In the genomic region with DNA sequence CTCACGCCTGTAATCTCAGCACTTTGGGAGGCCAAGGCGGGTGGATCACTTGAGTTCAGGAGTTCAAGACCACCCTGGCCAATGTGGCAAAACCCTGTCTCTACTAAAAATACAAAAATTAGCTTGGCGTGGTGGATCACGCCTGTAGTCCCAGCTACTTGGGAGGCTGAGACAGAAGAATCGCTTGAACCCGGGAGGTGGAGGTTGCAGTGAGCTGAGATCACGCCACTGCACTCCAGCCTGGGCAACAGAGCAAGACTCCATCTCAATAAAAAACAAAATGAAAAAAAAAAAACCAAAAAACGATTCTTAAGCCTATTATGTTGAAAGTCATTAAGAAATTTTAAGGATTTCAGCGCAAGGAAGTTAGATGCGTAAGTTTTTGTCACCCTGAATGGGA, we compare ENCODE assay signal across 7 cellular contexts. TPM values are rescaled to one million over a fixed set of nuclear protein-coding genes. Genes with fewer than 3 reads are reported as not detected.
DNase-seq lines count a peak whose midpoint lies in the region; ATAC-seq, FAIRE-seq and TF ChIP-seq lines count a peak whose summit lies in the region.
"Not testable (repeated sequence)": the region's sequence is repeated elsewhere in the genome, so short reads cannot be mapped to it uniquely, and the experiment has no call there.

No MANE protein-coding gene starts in this region.

- H3K4me1 ChIP-seq in BLaER1 (peaks cover 70% of the 10 kb centered on the region), DND-41 (ENCODE audit: insufficient read depth, low read length) (peaks cover 35% of the 10 kb centered on the region), astrocyte (ENCODE audit: insufficient read depth, low read length) (peaks cover 27% of the 10 kb centered on the region), esophagus muscularis mucosa (peaks cover 46 to 83% (median 77%) of the 10 kb centered on the region in 4 donors)

- not testable (repeated sequence) for H3K9me3 Mint-ChIP-seq in astrocyte (ENCODE audit: unreplicated experiment); nephron; stimulated activated naive CD8-positive, alpha-beta T cell treated with anti-CD3 and anti-CD28 coated beads, Interleukin-15, amount 100 ng/mL, for 72 hours

- not testable (repeated sequence) for H3K27ac ChIP-seq in BLaER1; DND-41 (ENCODE audit: low read length); astrocyte (ENCODE audit: low read depth, low read length)
- H3K27ac ChIP-seq in RWPE1 (0 out of 2 replicates have a peak overlapping the region, but pooled peaks have one; percentile 57), esophagus muscularis mucosa (replicated peaks in 1 of 4) (peak overlapping the region; percentile 94 to 95 (median 94))

- not testable (repeated sequence) for H3K4me3 ChIP-seq in BLaER1; DND-41 (ENCODE audit: low read depth in 1 of 2, low read length in 2 of 2); astrocyte (ENCODE audit: insufficient read depth, low read depth, low read length); esophagus muscularis mucosa

- CTCF ChIA-PET in RWPE1 (lab: Yijun Ruan, JAX): interaction anchor here (0.6 to 1.0 kb wide), 2 partner anchors 9 to 1845 kb away, joined by 3 read pairs; no protein-coding TSS in a partner anchor

- H4K20me1 ChIP-seq in BLaER1 (peaks cover 77% of the 10 kb centered on the region), DND-41 (ENCODE audit: insufficient read depth, low read length) (peaks cover 64% of the 10 kb centered on the region), astrocyte (ENCODE audit: insufficient read depth, low read length) (peaks cover 69% of the 10 kb centered on the region)

- not testable (repeated sequence) for TF ChIP-seq EP300 in esophagus muscularis mucosa (IDR thresholded peaks at IDR 0.05)

- not testable (repeated sequence) for H3K36me3 Mint-ChIP-seq in astrocyte (ENCODE audit: low read depth, unreplicated experiment); nephron (ENCODE audit: low read depth)

- H3K79me2 ChIP-seq in DND-41 (ENCODE audit: insufficient read depth, low read length) (peaks cover 88% of the 10 kb centered on the region), astrocyte (ENCODE audit: insufficient read depth, low read length) (peaks cover 83% of the 10 kb centered on the region)

- POLR2A ChIA-PET in RWPE1 (lab: Yijun Ruan, JAX; ENCODE audit: low non-redundant PET): interaction anchor here (0.7 kb wide), 1 partner anchor 44 kb away, joined by 4 read pairs; no protein-coding TSS in a partner anchor

- not testable (repeated sequence) for H2AFZ ChIP-seq in DND-41 (ENCODE audit: low read depth, low read length); astrocyte (ENCODE audit: low read depth, low read length)

- H3K4me3 Mint-ChIP-seq in astrocyte (ENCODE audit: unreplicated experiment): peak overlapping the region; percentile 20
- peak overlapping the region in 1 of 3 experiments; percentile 70 for H3K4me3 Mint-ChIP-seq in nephron
- peak overlapping the region; percentile 29 to 95 for H3K4me3 Mint-ChIP-seq in stimulated activated naive CD8-positive, alpha-beta T cell treated with anti-CD3 and anti-CD28 coated beads, Interleukin-15, amount 100 ng/mL, for 72 hours

- H3K27me3 Mint-ChIP-seq in astrocyte (ENCODE audit: low read depth, unreplicated experiment); nephron (ENCODE audit: low read depth); stimulated activated naive CD8-positive, alpha-beta T cell treated with anti-CD3 and anti-CD28 coated beads, Interleukin-15, amount 100 ng/mL, for 72 hours: not testable (repeated sequence)

- intact Hi-C loops in esophagus muscularis mucosa (cut with DNase I): not testable (repeated sequence)

- TF ChIP-seq POLR2A in esophagus muscularis mucosa (IDR thresholded peaks at IDR 0.05; ENCODE audit: low read depth): not testable (repeated sequence)

- not testable (repeated sequence) for H3K9ac ChIP-seq in BLaER1; DND-41 (ENCODE audit: low read depth, low read length); astrocyte (ENCODE audit: low read length)

- not testable (repeated sequence) for FAIRE-seq in astrocyte (lab: Jason Lieb, UNC)

- not testable (repeated sequence) for H3K9me3 ChIP-seq in BLaER1; DND-41 (ENCODE audit: insufficient read depth, low read length, severe bottlenecking); astrocyte (ENCODE audit: insufficient read depth, low read depth, low read length); esophagus muscularis mucosa

- TF ChIP-seq CTCF in DND-41 (IDR thresholded peaks at IDR 0.05; ENCODE audit: borderline replicate concordance, extremely low read depth, low read length, poor library complexity, severe bottlenecking); RWPE1 (conservative IDR thresholded peaks at IDR 0.05; ENCODE audit: low read depth); astrocyte (IDR thresholded peaks at IDR 0.05; ENCODE audit: insufficient read depth, low read depth, low read length); esophagus muscularis mucosa (IDR thresholded peaks at IDR 0.05); nephron (IDR thresholded peaks at IDR 0.05; ENCODE audit: unreplicated experiment in 3 of 3): not testable (repeated sequence)

- H3K27me3 ChIP-seq in BLaER1; DND-41 (ENCODE audit: insufficient read depth, low read length, poor library complexity); astrocyte (ENCODE audit: insufficient read depth, low read length); esophagus muscularis mucosa: not testable (repeated sequence)

- H3K4me2 ChIP-seq in BLaER1 (peak overlapping the region; percentile 99), DND-41 (ENCODE audit: insufficient read depth, low read length) (peak overlapping the region; percentile 99; the same call in 1 of the 2 replicates)
- H3K4me2 ChIP-seq in astrocyte (ENCODE audit: low read length): not testable (repeated sequence)

- not testable (repeated sequence) for DNase-seq in DND-41; RWPE1 (ENCODE audit: low spot score); astrocyte (ENCODE audit: low read depth); esophagus muscularis mucosa (ENCODE audit: extremely low spot score); stimulated activated naive CD8-positive, alpha-beta T cell treated with anti-CD3 and anti-CD28 coated beads, Interleukin-15, amount 100 ng/mL, for 72 hours

- H3K27ac Mint-ChIP-seq in astrocyte (ENCODE audit: unreplicated experiment); stimulated activated naive CD8-positive, alpha-beta T cell treated with anti-CD3 and anti-CD28 coated beads, Interleukin-15, amount 100 ng/mL, for 72 hours: not testable (repeated sequence)
- H3K27ac Mint-ChIP-seq in nephron: peak overlapping the region; percentile 14 to 68 (median 38)

- peaks cover 19% of the 10 kb centered on the region for H3K36me3 ChIP-seq in BLaER1
- H3K36me3 ChIP-seq in DND-41 (ENCODE audit: insufficient read depth, low read length): peaks cover 33% of the 10 kb centered on the region
- not testable (repeated sequence) for H3K36me3 ChIP-seq in astrocyte (ENCODE audit: insufficient read depth, low read length); esophagus muscularis mucosa

- WGBS in esophagus muscularis mucosa: 89% methylated on average over 10 of the region's 10 CpGs

- H3K4me1 Mint-ChIP-seq in astrocyte (ENCODE audit: low read depth, unreplicated experiment) (peaks cover 27% of the 10 kb centered on the region), nephron (peaks cover 52% of the 10 kb centered on the region)
- peaks cover 76% of the 10 kb centered on the region for H3K4me1 Mint-ChIP-seq in stimulated activated naive CD8-positive, alpha-beta T cell treated with anti-CD3 and anti-CD28 coated beads, Interleukin-15, amount 100 ng/mL, for 72 hours

- not testable (repeated sequence) for ATAC-seq in DND-41 (ENCODE audit: insufficient read depth, low read depth); stimulated activated naive CD8-positive, alpha-beta T cell treated with anti-CD3 and anti-CD28 coated beads, Interleukin-15, amount 100 ng/mL, for 72 hours

RNA-seq across cellular contexts. Expression of gene FOXK1, which starts 3.6 kb away (rescaled TPM):
- total RNA-seq in astrocyte (51.8 and 53.6 TPM in 2 replicates), esophagus muscularis mucosa (10 to 100 TPM; 23.4 to 46.1 (median 36.3) TPM)
